9 cellular contexts compared by ENCODE assay signal in the genomic region with DNA sequence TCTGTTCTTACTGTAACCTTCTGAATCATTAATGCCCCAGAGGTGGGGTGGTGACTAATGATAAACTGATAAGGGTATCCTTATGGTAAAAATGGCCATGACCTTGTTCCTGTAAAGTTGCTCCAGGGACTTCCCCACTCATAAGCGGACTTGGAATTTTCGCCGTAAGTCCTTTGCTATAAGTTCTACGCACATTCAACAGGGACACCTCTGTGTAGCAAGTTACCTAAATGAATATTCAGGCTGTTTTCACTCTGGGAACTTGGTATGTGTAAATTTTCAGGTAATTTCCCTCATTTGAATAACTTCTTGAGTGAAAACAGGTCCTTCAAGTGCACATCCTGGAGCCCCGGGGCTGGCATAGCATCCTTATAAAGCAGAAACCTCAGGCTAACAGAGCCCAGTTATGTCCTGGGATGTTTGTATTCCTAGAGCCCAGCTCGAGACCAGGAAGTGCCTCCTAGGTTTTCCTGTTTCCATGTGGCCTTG. TPM values are rescaled to one million over a fixed set of nuclear protein-coding genes. Genes with fewer than 3 reads are reported as not detected.
DNase-seq lines count a peak whose midpoint lies in the region; ATAC-seq and TF ChIP-seq lines count a peak whose summit lies in the region.
"Had no signal": no experiment of that assay in that cellular context is flagged by ENCODE, and none has a peak within 500 bp of the region (broad histone marks: within the 10 kb centered on the region; RNA-seq: fewer than 3 reads in every experiment).

No MANE protein-coding gene starts in this region.

- WGBS in suprapubic skin = 52% methylated on average over 6 of the region's 6 CpGs

- H3K27ac ChIP-seq in GM23338 (ENCODE audit: low read depth) = no peak overlapping the region
- no peak overlapping the region for H3K27ac ChIP-seq in suprapubic skin

- no peaks in the 10 kb centered on the region for H3K9me2 ChIP-seq in GM23338 (ENCODE audit: insufficient read depth)

- peak; percentile 32 for ATAC-seq in GM19468 (IDR thresholded peaks at IDR 0.05; ENCODE audit: extremely low read depth, unreplicated experiment)
- ATAC-seq in HG03159 (IDR thresholded peaks at IDR 0.05; ENCODE audit: unreplicated experiment) = peak; percentile 62
- ATAC-seq in GM23338 = no peak
- ATAC-seq in effector memory CD8-positive, alpha-beta T cell (replicated peaks) = no peak

- H3K4me1 Mint-ChIP-seq in GM23338 = peaks cover 18% of the 10 kb centered on the region
- peaks cover 18 to 39% of the 10 kb centered on the region in 2 donors for H3K4me1 Mint-ChIP-seq in effector memory CD8-positive, alpha-beta T cell (ENCODE audit: low read depth in 2 of 2)

- H3K4me3 ChIP-seq in epithelial cell of esophagus (ENCODE audit: low read length) = no peak overlapping the region
- no peak overlapping the region for H3K4me3 ChIP-seq in GM23338
- no peak overlapping the region for H3K4me3 ChIP-seq in suprapubic skin

- TF ChIP-seq CTCF in GM13976 (IDR thresholded peaks at IDR 0.05; ENCODE audit: borderline replicate concordance, control extremely low read depth, extremely low read depth, insufficient read depth, missing control alignments) (no peak), epithelial cell of esophagus (IDR thresholded peaks at IDR 0.05; ENCODE audit: insufficient read depth, low read depth, low read length, missing control alignments) (no peak), GM23338 (conservative IDR thresholded peaks at IDR 0.05; ENCODE audit: low read depth in 2 of 2) (no peak), suprapubic skin (IDR thresholded peaks at IDR 0.05) (no peak)

- no peaks in the 10 kb centered on the region for H3K9me3 Mint-ChIP-seq in GM23338
- H3K9me3 Mint-ChIP-seq in effector memory CD8-positive, alpha-beta T cell = no peaks in the 10 kb centered on the region

- no peak overlapping the region for H3K4me3 Mint-ChIP-seq in GM23338
- no peak overlapping the region for H3K4me3 Mint-ChIP-seq in effector memory CD8-positive, alpha-beta T cell

- H3F3A ChIP-seq in GM23338 (replicated peaks; ENCODE audit: low read depth) = no peaks in the 10 kb centered on the region

- H3K27me3 ChIP-seq in GM23338 (ENCODE audit: insufficient read depth) (no peaks in the 10 kb centered on the region), suprapubic skin (no peaks in the 10 kb centered on the region)

- no peak overlapping the region for H2AFZ ChIP-seq in GM23338

- H3K79me2 ChIP-seq in GM23338 (replicated peaks; ENCODE audit: insufficient read depth) = no peaks in the 10 kb centered on the region

- no peaks in the 10 kb centered on the region for H3K9me3 ChIP-seq in suprapubic skin

- no peaks in the 10 kb centered on the region for H3K36me3 ChIP-seq in GM23338 (ENCODE audit: insufficient read depth)
- H3K36me3 ChIP-seq in suprapubic skin = no peaks in the 10 kb centered on the region

- no peak overlapping the region for H3K4me2 ChIP-seq in GM23338

- peak; percentile 48 for DNase-seq in GM13976 (ENCODE audit: low spot score)
- DNase-seq in epithelial cell of esophagus (ENCODE audit: low read depth) = peak; percentile 48
- DNase-seq in GM23338 (ENCODE audit: low spot score) = no peak
- no peak for DNase-seq in central memory CD4-positive, alpha-beta T cell
- DNase-seq in effector memory CD8-positive, alpha-beta T cell = no peak
- no peak for DNase-seq in suprapubic skin (ENCODE audit: low spot score in 2 of 2)
- DNase-seq: NCI-H187 treated with DMSO at 0.1 percent for 48 hours had no signal

- no peaks in the 10 kb centered on the region for H4K20me1 ChIP-seq in GM23338 (replicated peaks; ENCODE audit: insufficient read depth)

- H3K27ac Mint-ChIP-seq in GM23338 = no peak overlapping the region
- no peak overlapping the region for H3K27ac Mint-ChIP-seq in effector memory CD8-positive, alpha-beta T cell

- peaks cover 5% of the 10 kb centered on the region for H3K27me3 Mint-ChIP-seq in GM23338 (ENCODE audit: insufficient read depth, low read depth, poor library complexity)
- peaks cover 0 to 7% of the 10 kb centered on the region in 2 donors for H3K27me3 Mint-ChIP-seq in effector memory CD8-positive, alpha-beta T cell

- in situ Hi-C loops in GM13976 (cut with MboI; ENCODE audit: low sequenced_read_pairs, unreplicated experiment) = no loop called here

- H3K36me3 Mint-ChIP-seq in GM23338 (ENCODE audit: low read depth) = no peaks in the 10 kb centered on the region
- H3K36me3 Mint-ChIP-seq in effector memory CD8-positive, alpha-beta T cell (ENCODE audit: insufficient read depth) = peaks cover 5% of the 10 kb centered on the region

- peaks cover 8% of the 10 kb centered on the region; the same call in 1 of the 2 replicates for H3K4me1 ChIP-seq in GM23338 (ENCODE audit: insufficient read depth)
- peaks cover 10% of the 10 kb centered on the region for H3K4me1 ChIP-seq in suprapubic skin

- TF ChIP-seq POLR2A in suprapubic skin (IDR thresholded peaks at IDR 0.05) = no peak

- TF ChIP-seq EP300 in suprapubic skin (IDR thresholded peaks at IDR 0.05) = no peak

TF ChIP-seq in GM23338, 12 proteins besides CTCF, POLR2A, EP300 and RAD21 (continues in another document):
- TF ChIP-seq JUNB (IDR thresholded peaks at IDR 0.05; ENCODE audit: unreplicated experiment) (no peak), STAT1 (IDR thresholded peaks at IDR 0.05; ENCODE audit: unreplicated experiment) (no peak), CREB1 (CRISPR knock-in tag; IDR thresholded peaks at IDR 0.05; ENCODE audit: low read depth) (no peak), POLR2AphosphoS5 (IDR thresholded peaks at IDR 0.05; ENCODE audit: low read depth) (no peak), EZH2 (IDR thresholded peaks at IDR 0.05; ENCODE audit: low read depth, unreplicated experiment) (no peak)
- TF ChIP-seq, protein P1, sequence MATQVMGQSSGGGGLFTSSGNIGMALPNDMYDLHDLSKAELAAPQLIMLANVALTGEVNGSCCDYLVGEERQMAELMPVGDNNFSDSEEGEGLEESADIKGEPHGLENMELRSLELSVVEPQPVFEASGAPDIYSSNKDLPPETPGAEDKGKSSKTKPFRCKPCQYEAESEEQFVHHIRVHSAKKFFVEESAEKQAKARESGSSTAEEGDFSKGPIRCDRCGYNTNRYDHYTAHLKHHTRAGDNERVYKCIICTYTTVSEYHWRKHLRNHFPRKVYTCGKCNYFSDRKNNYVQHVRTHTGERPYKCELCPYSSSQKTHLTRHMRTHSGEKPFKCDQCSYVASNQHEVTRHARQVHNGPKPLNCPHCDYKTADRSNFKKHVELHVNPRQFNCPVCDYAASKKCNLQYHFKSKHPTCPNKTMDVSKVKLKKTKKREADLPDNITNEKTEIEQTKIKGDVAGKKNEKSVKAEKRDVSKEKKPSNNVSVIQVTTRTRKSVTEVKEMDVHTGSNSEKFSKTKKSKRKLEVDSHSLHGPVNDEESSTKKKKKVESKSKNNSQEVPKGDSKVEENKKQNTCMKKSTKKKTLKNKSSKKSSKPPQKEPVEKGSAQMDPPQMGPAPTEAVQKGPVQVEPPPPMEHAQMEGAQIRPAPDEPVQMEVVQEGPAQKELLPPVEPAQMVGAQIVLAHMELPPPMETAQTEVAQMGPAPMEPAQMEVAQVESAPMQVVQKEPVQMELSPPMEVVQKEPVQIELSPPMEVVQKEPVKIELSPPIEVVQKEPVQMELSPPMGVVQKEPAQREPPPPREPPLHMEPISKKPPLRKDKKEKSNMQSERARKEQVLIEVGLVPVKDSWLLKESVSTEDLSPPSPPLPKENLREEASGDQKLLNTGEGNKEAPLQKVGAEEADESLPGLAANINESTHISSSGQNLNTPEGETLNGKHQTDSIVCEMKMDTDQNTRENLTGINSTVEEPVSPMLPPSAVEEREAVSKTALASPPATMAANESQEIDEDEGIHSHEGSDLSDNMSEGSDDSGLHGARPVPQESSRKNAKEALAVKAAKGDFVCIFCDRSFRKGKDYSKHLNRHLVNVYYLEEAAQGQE (IDR thresholded peaks at IDR 0.05; ENCODE audit: unreplicated experiment) = no peak

RNA-seq across cellular contexts. Expression of a gene that starts 9.4 kb away (rescaled TPM):
- total RNA-seq in GM23338 (2014; rRNA removed; shearing (Covaris generic)) = 96.4 and 113 TPM in 2 replicates
- 13.8 and 14.5 TPM in 2 replicates for polyA plus RNA-seq in GM23338 (2016; fragmentation: Nextera tagmentation; extraction: Ambion mirVana)
- 10 to 100 TPM; 41.0 to 60.3 (median 55.0) TPM for total RNA-seq in suprapubic skin

Comparison
In these comparisons a context has a peak if more than half of its experiments do, and no peak if none do; other contexts are left out.
1. DNase-seq: peak in GM13976 (single experiment) and epithelial cell of esophagus (single experiment); none in GM23338 (single experiment), central memory CD4-positive, alpha-beta T cell (single experiment), effector memory CD8-positive, alpha-beta T cell (0 of 3) and suprapubic skin (0 of 2).
2. ATAC-seq: peak in GM19468 (single experiment) and HG03159 (single experiment); none in GM23338 (single experiment) and effector memory CD8-positive, alpha-beta T cell (single experiment).